In the genomic region with DNA sequence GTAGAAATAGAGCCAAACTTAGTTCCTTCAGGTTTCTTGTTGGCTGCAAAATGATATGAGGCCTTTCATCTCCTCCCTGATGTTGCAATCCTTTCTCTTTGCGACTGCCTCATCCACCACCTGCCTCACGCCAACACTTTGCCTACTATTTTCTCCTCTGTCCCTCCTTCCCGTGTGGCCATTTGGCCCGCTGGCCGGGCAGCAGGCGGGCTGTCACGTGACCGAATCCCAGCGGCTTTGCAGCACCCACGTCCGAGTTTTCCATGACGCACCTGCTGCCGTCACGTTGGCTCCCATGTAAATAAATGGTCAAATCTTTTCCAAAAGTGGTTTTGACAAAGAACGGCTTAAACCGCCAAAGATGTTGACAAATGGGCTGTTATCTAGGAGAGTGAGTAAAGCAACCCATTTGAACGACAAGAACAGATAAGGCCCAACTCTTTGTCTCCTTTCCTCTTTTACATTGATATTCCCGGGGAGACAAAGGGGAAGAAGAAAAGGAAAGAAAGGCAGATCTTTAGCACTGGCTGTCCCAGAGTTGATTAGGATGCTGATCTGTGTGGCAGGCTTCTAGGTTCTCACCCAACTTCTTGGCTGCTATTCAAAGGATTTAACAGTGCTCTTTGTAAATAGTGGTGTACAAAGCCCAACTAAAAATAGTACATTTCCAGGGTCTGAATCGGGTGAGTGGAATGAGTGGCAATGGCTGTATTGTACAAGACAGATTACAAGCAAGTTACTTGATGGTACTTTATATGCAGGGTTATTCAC, we compare ENCODE assay signal across 11 cellular contexts.
DNase-seq lines count a peak whose midpoint lies in the region; ATAC-seq and TF ChIP-seq lines count a peak whose summit lies in the region.
"Had no signal": no experiment of that assay in that cellular context is flagged by ENCODE, and none has a peak within 500 bp of the region (broad histone marks: within the 10 kb centered on the region; RNA-seq: fewer than 3 reads in every experiment).

No MANE protein-coding gene starts in this region.

- no peak overlapping the region for H3K9ac ChIP-seq in mesenchymal stem cell (ENCODE audit: low read length)
- H3K9ac ChIP-seq: KMS-11 had no signal

- peak overlapping the region; percentile 4 for H4K8ac ChIP-seq in mesenchymal stem cell (ENCODE audit: low read length)

- no peak overlapping the region for H4K91ac ChIP-seq in mesenchymal stem cell (ENCODE audit: low read length)

- peak overlapping the region in 1 of 2 experiments; percentile 78 for H3K4ac ChIP-seq in mesenchymal stem cell (ENCODE audit: low read depth in 1 of 2, low read length in 2 of 2)

- in situ Hi-C loops in GM13977 (cut with MboI; ENCODE audit: low pct_unique_long_range_greater_than_20kb, low sequenced_read_pairs, unreplicated experiment), result no loop called here

- no peak overlapping the region for H3K23ac ChIP-seq in mesenchymal stem cell (ENCODE audit: low read length in 2 of 2)

- TF ChIP-seq CTCF in cardiac fibroblast (IDR thresholded peaks at IDR 0.05; ENCODE audit: low read depth, low read length) (no peak), GM13977 (IDR thresholded peaks at IDR 0.05; ENCODE audit: extremely low read depth, insufficient read depth, missing control alignments) (no peak)

- H3K14ac ChIP-seq in mesenchymal stem cell (ENCODE audit: low read length in 2 of 2), result peak overlapping the region in 1 of 2 experiments; percentile 83

- H2AFZ ChIP-seq in mesenchymal stem cell (ENCODE audit: low read depth, low read length), result no peak overlapping the region

- peak overlapping the region in 1 of 2 experiments; percentile 78 for H2BK12ac ChIP-seq in mesenchymal stem cell (ENCODE audit: low read length in 2 of 2)

- 80% methylated on average over 19 of the region's 19 CpGs for WGBS in mesenchymal stem cell

- H3K79me1 ChIP-seq in mesenchymal stem cell (replicated peaks; ENCODE audit: low read length, poor library complexity, severe bottlenecking), result no peaks in the 10 kb centered on the region

- H2BK15ac ChIP-seq in mesenchymal stem cell (ENCODE audit: low read depth, poor library complexity, severe bottlenecking), result no peak overlapping the region

- no peak overlapping the region for H2BK120ac ChIP-seq in mesenchymal stem cell (ENCODE audit: low read depth, low read length)

- no peak overlapping the region for H3K4me2 ChIP-seq in mesenchymal stem cell (ENCODE audit: low read length, poor library complexity, severe bottlenecking)
- H3K4me2 ChIP-seq: KMS-11 had no signal

- no peak overlapping the region for H3K27ac ChIP-seq in mesenchymal stem cell (ENCODE audit: low read length, poor library complexity, severe bottlenecking)
- H3K27ac ChIP-seq: KMS-11, sigmoid colon had no signal

- no peak overlapping the region for H2BK5ac ChIP-seq in mesenchymal stem cell (ENCODE audit: low read depth, low read length, poor library complexity, severe bottlenecking)

- no peak for ATAC-seq in esophagus mucosa

- H3K36me3 ChIP-seq in mesenchymal stem cell (ENCODE audit: control insufficient read depth in 1 of 2, insufficient read depth in 2 of 2, low read depth in 1 of 2, low read length in 2 of 2), result no peaks in the 10 kb centered on the region
- H3K36me3 ChIP-seq: sigmoid colon had no signal

- peak overlapping the region; percentile 28 to 56 for H3K18ac ChIP-seq in mesenchymal stem cell (ENCODE audit: low read depth in 1 of 2, low read length in 2 of 2)

- H2AK5ac ChIP-seq in mesenchymal stem cell (ENCODE audit: low read length, severe bottlenecking), result no peak overlapping the region

- H3K4me1 ChIP-seq in mesenchymal stem cell (ENCODE audit: control insufficient read depth, insufficient read depth, low read depth, low read length), result no peaks in the 10 kb centered on the region

- H3K4me3 ChIP-seq in cardiac fibroblast (replicated peaks in 1 of 2; ENCODE audit: low read depth in 2 of 2, low read length in 2 of 2) (no peak overlapping the region), mesenchymal stem cell (ENCODE audit: insufficient read depth in 1 of 2, low read depth in 1 of 2, low read length in 2 of 2) (no peak overlapping the region)
- H3K4me3 ChIP-seq: sigmoid colon had no signal

- no peaks in the 10 kb centered on the region for H3K9me3 ChIP-seq in mesenchymal stem cell (ENCODE audit: control insufficient read depth, low read length)
- H3K9me3 ChIP-seq: sigmoid colon had no signal

- DNase-seq in AG08396 (ENCODE audit: low spot score), result peak; percentile 55
- peak; percentile 74 for DNase-seq in NCI-H2029 (lab: John Stamatoyannopoulos, UW)
- DNase-seq in cardiac fibroblast (ENCODE audit: low read depth in 2 of 2), result peak; percentile 85 to 96
- DNase-seq in mesenchymal stem cell, result peak; percentile 48
- no peak for DNase-seq in activated CD4-positive, CD25-positive, alpha-beta regulatory T cell treated with anti-CD3 and anti-CD28 coated beads, Interleukin-2, amount 50 U/mL, for 72 hours
- no peak for DNase-seq in GM13977 (ENCODE audit: low spot score)
- no peak for DNase-seq in central memory CD4-positive, alpha-beta T cell
- DNase-seq: effector CD8-positive, alpha-beta T cell; sigmoid colon had no signal

- no peaks in the 10 kb centered on the region for H3K27me3 ChIP-seq in mesenchymal stem cell (ENCODE audit: control insufficient read depth in 1 of 2, insufficient read depth in 1 of 2, low read length in 2 of 2)
- H3K27me3 ChIP-seq: sigmoid colon had no signal

Comparison
In these comparisons a context has a peak if more than half of its experiments do, and no peak if none do; other contexts are left out.
1. DNase-seq: peak in AG08396 (single experiment), NCI-H2029 (single experiment), cardiac fibroblast (2 of 2) and mesenchymal stem cell (single experiment); none in activated CD4-positive, CD25-positive, alpha-beta regulatory T cell treated with anti-CD3 and anti-CD28 coated beads, Interleukin-2, amount 50 U/mL, for 72 hours (single experiment), GM13977 (single experiment) and central memory CD4-positive, alpha-beta T cell (single experiment).